Comparison of ENCODE assay signal across 9 cellular contexts in the genomic region with DNA sequence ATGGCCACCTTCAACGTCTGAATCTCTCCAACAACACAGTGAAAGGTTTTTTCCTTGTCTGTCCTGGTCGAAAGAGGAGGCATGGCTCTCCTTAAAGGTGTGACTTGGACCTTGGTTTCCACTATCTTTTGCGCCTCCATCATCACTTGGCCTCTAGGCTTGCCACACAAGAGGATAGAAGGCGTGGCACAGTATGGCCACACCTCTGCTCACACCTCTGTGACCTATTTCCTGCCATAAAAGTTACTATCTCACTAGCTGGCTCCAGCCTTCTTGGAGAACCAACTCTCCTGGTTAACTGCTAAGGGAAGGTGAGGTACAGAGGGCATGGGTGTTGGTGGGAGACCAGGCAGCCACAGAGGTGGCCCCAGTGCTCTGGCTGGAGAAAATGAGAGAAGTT.
"Had no signal": no experiment of that assay in that cellular context is flagged by ENCODE, and none has a peak within 500 bp of the region (broad histone marks: within the 10 kb centered on the region; RNA-seq: fewer than 3 reads in every experiment).

No MANE protein-coding gene starts in this region.

- H3K4me3 Mint-ChIP-seq: activated T-cell treated with anti-CD3 and anti-CD28 coated beads, Interleukin-2, amount 50 U/mL, for 24 hours; stimulated activated naive B cell treated with anti-CD40 and anti-IgM and Interleukin-4, amounts not matched to agents 10 μg/mL and 1 μg/mL and 100 μg/mL, for 72 hours had no signal

- H3K4me3 ChIP-seq: gastroesophageal sphincter, right atrium auricular region had no signal

- H3K36me3 Mint-ChIP-seq: stimulated activated naive B cell treated with anti-CD40 and anti-IgM and Interleukin-4, amounts not matched to agents 10 μg/mL and 1 μg/mL and 100 μg/mL, for 72 hours had no signal

- ATAC-seq: gastroesophageal sphincter; stimulated activated naive B cell treated with anti-CD40 and anti-IgM and Interleukin-4, amounts not matched to agents 10 μg/mL and 1 μg/mL and 100 μg/mL, for 72 hours had no signal

- H3K27me3 ChIP-seq: gastroesophageal sphincter, neutrophil, right atrium auricular region had no signal

- H3K9me3 ChIP-seq: gastroesophageal sphincter, neutrophil, right atrium auricular region had no signal

- H3K27ac Mint-ChIP-seq: activated T-cell treated with anti-CD3 and anti-CD28 coated beads, Interleukin-2, amount 50 U/mL, for 24 hours; stimulated activated naive B cell treated with anti-CD40 and anti-IgM and Interleukin-4, amounts not matched to agents 10 μg/mL and 1 μg/mL and 100 μg/mL, for 72 hours had no signal

- H3K36me3 ChIP-seq: gastroesophageal sphincter, neutrophil, right atrium auricular region had no signal

- H3K27ac ChIP-seq: neutrophil, right atrium auricular region had no signal

- DNase-seq: activated effector memory CD4-positive, alpha-beta T cell treated with anti-CD3 and anti-CD28 coated beads, Interleukin-2, amount 50 U/mL, for 16 hours; activated T-cell treated with anti-CD3 and anti-CD28 coated beads, Interleukin-2, amount 50 U/mL, for 24 hours; effector memory CD4-positive, alpha-beta T cell; mesendoderm; SIG-M5; stimulated activated naive B cell treated with anti-CD40 and anti-IgM and Interleukin-4, amounts not matched to agents 10 μg/mL and 1 μg/mL and 100 μg/mL, for 72 hours had no signal

- H3K9me3 Mint-ChIP-seq: activated T-cell treated with anti-CD3 and anti-CD28 coated beads, Interleukin-2, amount 50 U/mL, for 24 hours had no signal

- H3K27me3 Mint-ChIP-seq: activated T-cell treated with anti-CD3 and anti-CD28 coated beads, Interleukin-2, amount 50 U/mL, for 24 hours had no signal
